ENCODE assay signal across 15 cellular contexts in genomic region chr4:2066571-2067445, GRCh38. TPM values are rescaled to one million over a fixed set of nuclear protein-coding genes. Genes with fewer than 3 reads are reported as not detected.
DNase-seq lines count a peak whose midpoint lies in the region; TF ChIP-seq lines count a peak whose summit lies in the region.
"Had no signal": no experiment of that assay in that cellular context is flagged by ENCODE, and none has a peak within 500 bp of the region (broad histone marks: within the 10 kb centered on the region; RNA-seq: fewer than 3 reads in every experiment).

No MANE protein-coding gene starts in this region.

- H2AK5ac ChIP-seq in neuronal stem cell (ENCODE audit: low read depth, low read length): no peak overlapping the region

- peak overlapping the region; percentile 19 for H3K27ac ChIP-seq in cingulate gyrus (ENCODE audit: low read depth, low read length)
- H3K27ac ChIP-seq in neuronal stem cell (replicated peaks; ENCODE audit: low read length): no peak overlapping the region
- H3K27ac ChIP-seq: Peyer's patch had no signal

- no peak overlapping the region for H4K8ac ChIP-seq in neuronal stem cell (ENCODE audit: low read depth, low read length)

- H2BK15ac ChIP-seq in neuronal stem cell (ENCODE audit: low read length): no peak overlapping the region

- peaks cover 9 to 27% of the 10 kb centered on the region in 2 donors for H3K4me1 ChIP-seq in neuronal stem cell (ENCODE audit: control insufficient read depth in 2 of 2, insufficient read depth in 1 of 2, low read depth in 1 of 2, low read length in 2 of 2)
- H3K4me1 ChIP-seq: Peyer's patch had no signal

- CTCF ChIA-PET in activated CD4-positive, alpha-beta T cell treated with anti-CD3 and anti-CD28 coated beads, Interleukin-2, amount 10 ng/mL, durations not matched to agents 7 days and 5 days (lab: Charles Lee): no interaction called here

- H4K91ac ChIP-seq in neuronal stem cell (ENCODE audit: low read depth, low read length, poor library complexity): no peak overlapping the region

- H3K27ac Mint-ChIP-seq in activated CD4-positive, alpha-beta T cell treated with anti-CD3 and anti-CD28 coated beads, Interleukin-2, amount 10 ng/mL, durations not matched to agents 7 days and 5 days: no peak overlapping the region
- peak overlapping the region in 1 of 7 donors; percentile 46 for H3K27ac Mint-ChIP-seq in CD14-positive monocyte

- H3K27me3 Mint-ChIP-seq in activated CD4-positive, alpha-beta T cell treated with anti-CD3 and anti-CD28 coated beads, Interleukin-2, amount 10 ng/mL, durations not matched to agents 7 days and 5 days: peaks cover 2% of the 10 kb centered on the region
- H3K27me3 Mint-ChIP-seq in CD14-positive monocyte (ENCODE audit: low read depth in 3 of 3): peaks cover 3 to 10% (median 3%) of the 10 kb centered on the region in 3 donors

- H3K9me3 ChIP-seq in neuronal stem cell (replicated peaks in 1 of 2; ENCODE audit: control insufficient read depth in 2 of 2, insufficient read depth in 1 of 2, low read depth in 1 of 2, low read length in 2 of 2): peaks cover 0 to 2% of the 10 kb centered on the region in 2 donors
- H3K9me3 ChIP-seq: Peyer's patch had no signal

- H3K36me3 ChIP-seq in neuronal stem cell (replicated peaks in 1 of 2; ENCODE audit: control insufficient read depth in 2 of 2, insufficient read depth in 2 of 2, low read length in 2 of 2): peaks cover 3 to 47% of the 10 kb centered on the region in 2 donors
- H3K36me3 ChIP-seq: Peyer's patch had no signal

- POLR2A ChIA-PET in activated CD4-positive, alpha-beta T cell treated with anti-CD3 and anti-CD28 coated beads, Interleukin-2, amount 10 ng/mL, durations not matched to agents 7 days and 5 days (lab: Charles Lee): no interaction called here

- no peak overlapping the region for H3K4ac ChIP-seq in neuronal stem cell (ENCODE audit: low read length)

- H3K4me3 Mint-ChIP-seq in activated CD4-positive, alpha-beta T cell treated with anti-CD3 and anti-CD28 coated beads, Interleukin-2, amount 10 ng/mL, durations not matched to agents 7 days and 5 days: no peak overlapping the region
- H3K4me3 Mint-ChIP-seq in CD14-positive monocyte: no peak overlapping the region

- no peak overlapping the region for H3K4me3 ChIP-seq in neuronal stem cell (ENCODE audit: low read length in 2 of 2)
- H3K4me3 ChIP-seq: Peyer's patch had no signal

- no peak for TF ChIP-seq CTCF in CD14-positive monocyte (IDR thresholded peaks at IDR 0.05)

- no peaks in the 10 kb centered on the region for H3K9me3 Mint-ChIP-seq in activated CD4-positive, alpha-beta T cell treated with anti-CD3 and anti-CD28 coated beads, Interleukin-2, amount 10 ng/mL, durations not matched to agents 7 days and 5 days
- peaks cover 0 to 4% (median 0%) of the 10 kb centered on the region in 7 donors for H3K9me3 Mint-ChIP-seq in CD14-positive monocyte

- intact Hi-C loops in CD14-positive monocyte (cut with micrococcal nuclease): no loop called here

- no peak overlapping the region for H2AFZ ChIP-seq in neuronal stem cell (ENCODE audit: low read length)

- H3K23ac ChIP-seq in neuronal stem cell (ENCODE audit: low read depth, low read length, poor library complexity): no peak overlapping the region

- no peak overlapping the region for H2BK5ac ChIP-seq in neuronal stem cell (ENCODE audit: low read length)

- peak overlapping the region; percentile 4 for H3K14ac ChIP-seq in neuronal stem cell (ENCODE audit: low read length)

- no peak overlapping the region for H3K4me2 ChIP-seq in neuronal stem cell (ENCODE audit: insufficient read depth, low read length, poor library complexity, severe bottlenecking)

- DNase-seq in activated CD4-positive, alpha-beta T cell treated with anti-CD3 and anti-CD28 coated beads for 48 hours: peak; percentile 1
- DNase-seq in activated CD4-positive, alpha-beta T cell treated with anti-CD3 and anti-CD28 coated beads, Interleukin-2, amount 10 ng/mL, durations not matched to agents 7 days and 5 days: no peak
- DNase-seq in CD14-positive monocyte (ENCODE audit: low spot score) (peak; percentile 33), neuronal stem cell (ENCODE audit: low spot score) (no peak), kidney tubule cell (ENCODE audit: low spot score) (no peak), iPS-NIHi7 (ENCODE audit: extremely low spot score) (no peak), foreskin melanocyte (no peak)
- DNase-seq: HCEC 1CT, IMR-90, NCI-H1417, NCI-H2029, NCI-H2171 treated with DMSO at 0.1 percent for 48 hours, NCI-H510A treated with DMSO at 0.1 percent for 48 hours had no signal

- H2BK120ac ChIP-seq in neuronal stem cell (ENCODE audit: low read depth, low read length): no peak overlapping the region

- H3K79me1 ChIP-seq in neuronal stem cell (ENCODE audit: low read depth, low read length): peaks cover 4% of the 10 kb centered on the region

- no peak overlapping the region for H2BK12ac ChIP-seq in neuronal stem cell (ENCODE audit: low read length)

- H3K4me1 Mint-ChIP-seq in activated CD4-positive, alpha-beta T cell treated with anti-CD3 and anti-CD28 coated beads, Interleukin-2, amount 10 ng/mL, durations not matched to agents 7 days and 5 days: no peaks in the 10 kb centered on the region
- no peaks in the 10 kb centered on the region for H3K4me1 Mint-ChIP-seq in CD14-positive monocyte

- peak overlapping the region; percentile 64 for H3K18ac ChIP-seq in neuronal stem cell (ENCODE audit: low read length)

- no peaks in the 10 kb centered on the region for H3K36me3 Mint-ChIP-seq in activated CD4-positive, alpha-beta T cell treated with anti-CD3 and anti-CD28 coated beads, Interleukin-2, amount 10 ng/mL, durations not matched to agents 7 days and 5 days (ENCODE audit: low read depth)
- no peaks in the 10 kb centered on the region for H3K36me3 Mint-ChIP-seq in CD14-positive monocyte

- H3K27me3 ChIP-seq in neuronal stem cell (ENCODE audit: control insufficient read depth in 3 of 3, insufficient read depth in 3 of 3, low read depth in 1 of 3, low read length in 3 of 3): peaks cover 0 to 4% (median 0%) of the 10 kb centered on the region in 3 experiments
- H3K27me3 ChIP-seq: Peyer's patch had no signal

- peak overlapping the region; percentile 44 for H3K9ac ChIP-seq in neuronal stem cell (ENCODE audit: low read depth, low read length, poor library complexity)

- WGBS in neuronal stem cell (ENCODE audit: extremely low coverage in 2 of 2, insufficient read length in 2 of 2, insufficient replicate concordance in 1 of 2), 2 donors: no CpG with 5 or more reads among the region's 29 CpGs

RNA-seq across cellular contexts. Expression of gene NAT8L, which starts 7.7 kb away (rescaled TPM):
- total RNA-seq in activated CD4-positive, alpha-beta T cell treated with anti-CD3 and anti-CD28 coated beads, Interleukin-2, amount 10 ng/mL, durations not matched to agents 7 days and 5 days: under 1 TPM in 1 of 2 experiments, not detected in 1; 0.07 TPM
- polyA plus RNA-seq in CD14-positive monocyte: not detected
- 5.1 TPM for polyA plus RNA-seq in neuronal stem cell (2013, experiment 1 of 2)
- polyA plus RNA-seq in neuronal stem cell (2013, experiment 2 of 2): 5.2 TPM
- total RNA-seq: IMR-90 had no signal

RNA-seq across cellular contexts. Expression of gene NELFA, which starts 58.0 kb away (rescaled TPM):
- 10 to 100 TPM; 34.7 to 36.2 TPM for total RNA-seq in activated CD4-positive, alpha-beta T cell treated with anti-CD3 and anti-CD28 coated beads, Interleukin-2, amount 10 ng/mL, durations not matched to agents 7 days and 5 days
- 10 to 100 TPM; 10.0 to 10.5 TPM for polyA plus RNA-seq in CD14-positive monocyte
- polyA plus RNA-seq in neuronal stem cell (2013, experiment 1 of 2): 42.9 TPM
- polyA plus RNA-seq in neuronal stem cell (2013, experiment 2 of 2): 44.3 TPM

Comparison
In these comparisons a context has a peak if more than half of its experiments do, and no peak if none do; other contexts are left out.
1. DNase-seq: peak in activated CD4-positive, alpha-beta T cell treated with anti-CD3 and anti-CD28 coated beads for 48 hours (single experiment) and CD14-positive monocyte (single experiment); none in activated CD4-positive, alpha-beta T cell treated with anti-CD3 and anti-CD28 coated beads, Interleukin-2, amount 10 ng/mL, durations not matched to agents 7 days and 5 days (single experiment), neuronal stem cell (single experiment), kidney tubule cell (single experiment), iPS-NIHi7 (single experiment) and foreskin melanocyte (single experiment).